ENCODE assay signal across 17 cellular contexts in the genomic region with DNA sequence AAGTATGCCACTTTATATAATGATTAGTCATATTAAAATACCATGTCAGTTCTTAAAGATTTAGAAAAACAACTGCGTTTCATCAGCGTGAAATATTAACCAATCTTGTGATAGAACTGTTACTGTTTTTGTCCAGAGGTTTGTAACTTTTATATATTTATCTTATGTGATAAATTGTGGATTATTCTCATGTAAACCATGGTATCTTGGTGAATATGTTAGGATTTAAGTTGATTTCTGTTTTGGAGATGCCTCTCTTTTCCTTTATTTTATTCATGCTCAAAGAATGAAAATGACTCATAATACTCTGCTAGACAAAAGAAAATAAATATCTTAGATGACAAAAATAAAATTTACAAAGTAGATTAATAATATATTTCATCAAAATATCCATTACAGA.
"Had no signal": no experiment of that assay in that cellular context is flagged by ENCODE, and none has a peak within 500 bp of the region (broad histone marks: within the 10 kb centered on the region; RNA-seq: fewer than 3 reads in every experiment).

No MANE protein-coding gene starts in this region.

- ATAC-seq: body of pancreas, gastrocnemius medialis, heart right ventricle, T-helper 17 cell had no signal

- DNase-seq: activated B cell treated with CpG ODN at 0.5 μM for 24 hours; activated CD4-positive, alpha-beta T cell treated with anti-CD3 and anti-CD28 coated beads, Interleukin-2, amount 10 ng/mL, durations not matched to agents 24 days and 14 days; activated CD8-positive, alpha-beta memory T cell treated with anti-CD3 and anti-CD28 coated beads for 24 hours; activated naive CD4-positive, alpha-beta T cell treated with anti-CD3 and anti-CD28 coated beads for 36 hours; body of pancreas; dermis blood vessel endothelial cell; erythroblast; gastrocnemius medialis; heart right ventricle; left ventricle myocardium inferior; mesendoderm; T-helper 17 cell had no signal

- H3K27ac ChIP-seq: body of pancreas, gastrocnemius medialis, heart right ventricle, left ventricle myocardium inferior, parathyroid adenoma, skin epidermis had no signal

- H3K27me3 ChIP-seq: body of pancreas, gastrocnemius medialis, heart right ventricle had no signal

- H3K4me1 ChIP-seq: body of pancreas, gastrocnemius medialis, heart right ventricle, left ventricle myocardium inferior, parathyroid adenoma had no signal

- H3K4me3 ChIP-seq: body of pancreas, gastrocnemius medialis, heart right ventricle, left ventricle myocardium inferior, skin epidermis had no signal

- H2AFZ ChIP-seq: parathyroid adenoma had no signal

- H3K36me3 ChIP-seq: gastrocnemius medialis, left ventricle myocardium inferior had no signal

- FAIRE-seq: keratinocyte, TTC549, urothelium cell line had no signal

- H3K9ac ChIP-seq: parathyroid adenoma had no signal

- H3K9me3 ChIP-seq: body of pancreas, gastrocnemius medialis, heart right ventricle, left ventricle myocardium inferior had no signal
